Comparison of ENCODE assay signal across 8 cellular contexts in genomic region chr7:23105086-23105643, GRCh38. TPM values are rescaled to one million over a fixed set of nuclear protein-coding genes. Genes with fewer than 3 reads are reported as not detected.
DNase-seq lines count a peak whose midpoint lies in the region; ATAC-seq and TF ChIP-seq lines count a peak whose summit lies in the region.

No MANE protein-coding gene starts in this region.

- TSS peak; percentile 71 for BruUV-seq in PC-3 (replicated peaks; lab: Mats Ljungman, UMichigan)

- POLR2A ChIA-PET in PC-3 (lab: Charles Lee; ENCODE audit: unreplicated experiment) = no interaction called here

- ATAC-seq in HG02852 (IDR thresholded peaks at IDR 0.05; ENCODE audit: unreplicated experiment) (peak; percentile 15), PC-3 (peak; percentile 6)

- H3K9ac ChIP-seq in PC-3 (ENCODE audit: low read length) = peak overlapping the region; percentile 88
- H3K9ac ChIP-seq in endocrine pancreas (ENCODE audit: control insufficient read depth, insufficient read depth, low read length) = peak overlapping the region; percentile 65

- peaks cover 20% of the 10 kb centered on the region for H3K36me3 Mint-ChIP-seq in activated T-cell treated with anti-CD3 and anti-CD28 coated beads, Interleukin-2, amount 50 U/mL, for 24 hours (ENCODE audit: low read depth)

- H3K79me2 ChIP-seq in PC-3 (ENCODE audit: low read length) = peaks cover 44% of the 10 kb centered on the region

- CTCF ChIA-PET in PC-3 (lab: Charles Lee) = interaction anchor here (0.6 kb wide), 1 partner anchor 69 kb away, joined by 3 read pairs; no protein-coding TSS in a partner anchor

- no peaks in the 10 kb centered on the region for H3K27me3 Mint-ChIP-seq in activated T-cell treated with anti-CD3 and anti-CD28 coated beads, Interleukin-2, amount 50 U/mL, for 24 hours

- no peaks in the 10 kb centered on the region for H3K9me2 ChIP-seq in PC-3 (replicated peaks; ENCODE audit: low read length)

- H2AFZ ChIP-seq in PC-3 (ENCODE audit: low read length) (peak overlapping the region; percentile 99), neuron (ENCODE audit: low read depth, low read length) (peak overlapping the region; percentile 4)

- H3K4me3 ChIP-seq in PC-3 (ENCODE audit: low read length) (peak overlapping the region; percentile 98), endocrine pancreas (ENCODE audit: control insufficient read depth, insufficient read depth, low read length) (peak overlapping the region; percentile 78), neuron (ENCODE audit: low read length) (peak overlapping the region; percentile 100)

- no peaks in the 10 kb centered on the region for H3F3A ChIP-seq in PC-3 (ENCODE audit: low read length, unreplicated experiment)

- H3K4me1 ChIP-seq in PC-3 (ENCODE audit: insufficient read depth, low read length) (peaks cover 14% of the 10 kb centered on the region), endocrine pancreas (ENCODE audit: control insufficient read depth, insufficient read depth, low read length) (peaks cover 17% of the 10 kb centered on the region), neuron (ENCODE audit: insufficient read depth, low read length) (peaks cover 28% of the 10 kb centered on the region)

- no peaks in the 10 kb centered on the region for H3K9me3 Mint-ChIP-seq in activated T-cell treated with anti-CD3 and anti-CD28 coated beads, Interleukin-2, amount 50 U/mL, for 24 hours

- H3K9me3 ChIP-seq in PC-3 (ENCODE audit: low read length) = no peaks in the 10 kb centered on the region
- peaks cover 4% of the 10 kb centered on the region for H3K9me3 ChIP-seq in endocrine pancreas (ENCODE audit: control insufficient read depth, low read length)
- H3K9me3 ChIP-seq in neuron (ENCODE audit: low read length) = peaks cover 4% of the 10 kb centered on the region

- no peak for DNase-seq in activated T-cell treated with anti-CD3 and anti-CD28 coated beads, Interleukin-2, amount 50 U/mL, for 24 hours
- no peak for DNase-seq in activated T-cell treated with anti-CD3 and anti-CD28 coated beads for 4 hours
- DNase-seq in PC-3 = no peak
- DNase-seq in stimulated activated naive CD4-positive, alpha-beta T cell (lab: John Stamatoyannopoulos, UW) = no peak
- no peak for DNase-seq in AG08395 (ENCODE audit: low spot score)

- H3K27ac Mint-ChIP-seq in activated T-cell treated with anti-CD3 and anti-CD28 coated beads, Interleukin-2, amount 50 U/mL, for 24 hours = peak overlapping the region; percentile 98

- intact Hi-C loops in PC-3 (cut with micrococcal nuclease) = loop anchor here (1.0 kb wide), 1 partner anchor 12 kb away; no protein-coding TSS in a partner anchor

- no peak for TF ChIP-seq CTCF in PC-3 (conservative IDR thresholded peaks at IDR 0.05; ENCODE audit: low read depth, low read length)

- no peak overlapping the region for H3K27ac ChIP-seq in PC-3 (ENCODE audit: low read length)

- H3K4me2 ChIP-seq in PC-3 (ENCODE audit: low read length) = peak overlapping the region; percentile 83

- H3K36me3 ChIP-seq in PC-3 (ENCODE audit: low read depth, low read length) (no peaks in the 10 kb centered on the region), endocrine pancreas (ENCODE audit: control insufficient read depth, insufficient read depth, low read length) (no peaks in the 10 kb centered on the region), neuron (ENCODE audit: insufficient read depth, low read length) (peaks cover 4% of the 10 kb centered on the region)

- no peaks in the 10 kb centered on the region for H3K27me3 ChIP-seq in PC-3 (ENCODE audit: low read length)
- H3K27me3 ChIP-seq in endocrine pancreas (ENCODE audit: control insufficient read depth, insufficient read depth, low read length) = no peaks in the 10 kb centered on the region
- no peaks in the 10 kb centered on the region for H3K27me3 ChIP-seq in neuron (ENCODE audit: insufficient read depth, low read length)

- H3K4me3 Mint-ChIP-seq in activated T-cell treated with anti-CD3 and anti-CD28 coated beads, Interleukin-2, amount 50 U/mL, for 24 hours = peak overlapping the region; percentile 97

- H4K20me1 ChIP-seq in PC-3 (ENCODE audit: low read length) = peaks cover 5% of the 10 kb centered on the region; the same call in 1 of the 2 replicates

- H3K4me1 Mint-ChIP-seq in activated T-cell treated with anti-CD3 and anti-CD28 coated beads, Interleukin-2, amount 50 U/mL, for 24 hours (ENCODE audit: low read depth) = peaks cover 39% of the 10 kb centered on the region

RNA-seq across cellular contexts. Expression of gene KLHL7, which starts 0.4 kb away (rescaled TPM):
- 31.1 and 34.9 TPM in 2 replicates for total RNA-seq in PC-3 (2014; rRNA removed)
